In genomic region chr12:46108721-46109120, GRCh38 we compare ENCODE assay signal across 10 cellular contexts.
DNase-seq lines count a peak whose midpoint lies in the region; ATAC-seq lines count a peak whose summit lies in the region.
"Had no signal": no experiment of that assay in that cellular context is flagged by ENCODE, and none has a peak within 500 bp of the region (broad histone marks: within the 10 kb centered on the region; RNA-seq: fewer than 3 reads in every experiment).

No MANE protein-coding gene starts in this region.

- H3K9me3 Mint-ChIP-seq in memory B cell: peaks cover 2% of the 10 kb centered on the region
- H3K9me3 Mint-ChIP-seq in activated T-helper 2 cell treated with anti-CD3 and anti-CD28 coated beads, Interferon-gamma antibody, Interleukin-2, Interleukin-4, amounts not matched to agents 10 μg/mL and 5 μg/mL and 100 μg/mL, durations not matched to agents 14 hours and 24 hours and 36 hours: peaks cover 6% of the 10 kb centered on the region

- H3K27ac Mint-ChIP-seq in memory B cell: peak overlapping the region; percentile 83
- H3K27ac Mint-ChIP-seq in activated T-helper 2 cell treated with anti-CD3 and anti-CD28 coated beads, Interferon-gamma antibody, Interleukin-2, Interleukin-4, amounts not matched to agents 10 μg/mL and 5 μg/mL and 100 μg/mL, durations not matched to agents 14 hours and 24 hours and 36 hours: no peak overlapping the region
- H3K27ac Mint-ChIP-seq: activated naive CD4-positive, alpha-beta T cell treated with anti-CD3 and anti-CD28 coated beads, Interleukin-2, amount 50 U/mL, for 24 hours; endodermal cell had no signal

- no peaks in the 10 kb centered on the region for H3K36me3 Mint-ChIP-seq in memory B cell
- H3K36me3 Mint-ChIP-seq in activated T-helper 2 cell treated with anti-CD3 and anti-CD28 coated beads, Interferon-gamma antibody, Interleukin-2, Interleukin-4, amounts not matched to agents 10 μg/mL and 5 μg/mL and 100 μg/mL, durations not matched to agents 14 hours and 24 hours and 36 hours (ENCODE audit: low read depth): no peaks in the 10 kb centered on the region

- DNase-seq in memory B cell (ENCODE audit: low spot score in 2 of 2): peak in 1 of 2 donors; percentile 33
- DNase-seq in activated T-helper 2 cell treated with anti-CD3 and anti-CD28 coated beads, Interferon-gamma antibody, Interleukin-2, Interleukin-4, amounts not matched to agents 10 μg/mL and 5 μg/mL and 100 μg/mL, durations not matched to agents 14 hours and 24 hours and 36 hours (ENCODE audit: low spot score): no peak
- DNase-seq in OCI-M1 (lab: John Stamatoyannopoulos, UW): no peak
- no peak for DNase-seq in GOT3 (lab: John Stamatoyannopoulos, UW)
- DNase-seq: endodermal cell, NCI-H526 treated with DMSO at 0.1 percent for 48 hours had no signal

- peak; percentile 87 for ATAC-seq in GM18909 (IDR thresholded peaks at IDR 0.05; ENCODE audit: poor library complexity, unreplicated experiment)
- peak; percentile 95 for ATAC-seq in GM21723 (IDR thresholded peaks at IDR 0.05; ENCODE audit: unreplicated experiment)
- ATAC-seq in HG03354 (IDR thresholded peaks at IDR 0.05; ENCODE audit: poor library complexity, severe bottlenecking, unreplicated experiment): peak; percentile 86
- ATAC-seq in memory B cell (ENCODE audit: low read depth): peak; percentile 91

- H3K27me3 Mint-ChIP-seq in memory B cell: no peaks in the 10 kb centered on the region
- H3K27me3 Mint-ChIP-seq in activated T-helper 2 cell treated with anti-CD3 and anti-CD28 coated beads, Interferon-gamma antibody, Interleukin-2, Interleukin-4, amounts not matched to agents 10 μg/mL and 5 μg/mL and 100 μg/mL, durations not matched to agents 14 hours and 24 hours and 36 hours (ENCODE audit: low read depth): peaks cover 2% of the 10 kb centered on the region

- peak overlapping the region; percentile 1 for H3K4me3 Mint-ChIP-seq in memory B cell
- H3K4me3 Mint-ChIP-seq in activated T-helper 2 cell treated with anti-CD3 and anti-CD28 coated beads, Interferon-gamma antibody, Interleukin-2, Interleukin-4, amounts not matched to agents 10 μg/mL and 5 μg/mL and 100 μg/mL, durations not matched to agents 14 hours and 24 hours and 36 hours (ENCODE audit: low read depth): no peak overlapping the region
- H3K4me3 Mint-ChIP-seq: activated naive CD4-positive, alpha-beta T cell treated with anti-CD3 and anti-CD28 coated beads, Interleukin-2, amount 50 U/mL, for 24 hours; endodermal cell had no signal

- H3K4me1 Mint-ChIP-seq in memory B cell: peaks cover 39% of the 10 kb centered on the region
- H3K4me1 Mint-ChIP-seq in activated T-helper 2 cell treated with anti-CD3 and anti-CD28 coated beads, Interferon-gamma antibody, Interleukin-2, Interleukin-4, amounts not matched to agents 10 μg/mL and 5 μg/mL and 100 μg/mL, durations not matched to agents 14 hours and 24 hours and 36 hours (ENCODE audit: low read depth): no peaks in the 10 kb centered on the region
- H3K4me1 Mint-ChIP-seq: activated naive CD4-positive, alpha-beta T cell treated with anti-CD3 and anti-CD28 coated beads, Interleukin-2, amount 50 U/mL, for 24 hours had no signal

- intact Hi-C loops in activated T-helper 2 cell treated with anti-CD3 and anti-CD28 coated beads, Interferon-gamma antibody, Interleukin-2, Interleukin-4, amounts not matched to agents 10 μg/mL and 5 μg/mL and 100 μg/mL, durations not matched to agents 14 hours and 24 hours and 36 hours (cut with micrococcal nuclease): no loop called here
